ENCODE assay signal across 8 cellular contexts in genomic region chr15:76345880-76346665, GRCh38. TPM values are rescaled to one million over a fixed set of nuclear protein-coding genes. Genes with fewer than 3 reads are reported as not detected.
A peak's percentile ranks its signal among the peaks of the same experiment; 100 is the strongest.
DNase-seq lines count a peak whose midpoint lies in the region; ATAC-seq and TF ChIP-seq lines count a peak whose summit lies in the region.

No MANE protein-coding gene starts in this region.

- no CpG with 5 or more reads among the region's 65 CpGs for WGBS in H9 (ENCODE audit: extremely low coverage, insufficient read length, low lambda C conversion rate)
- WGBS in tibial nerve, 2 donors: 5 to 9% methylated on average over 42 to 56 of the region's 65 CpGs

- H3K4me3 ChIP-seq in left lung (peak overlapping the region; percentile 31 to 32), tibial nerve (peak overlapping the region; percentile 6 to 41 (median 24))

- H3K4me2 ChIP-seq in H9 (ENCODE audit: insufficient read depth, insufficient read length, low read length): peak overlapping the region; percentile 15

- H3K4me3 Mint-ChIP-seq in H9: peak overlapping the region; percentile 50 to 77
- H3K4me3 Mint-ChIP-seq in activated naive CD8-positive, alpha-beta T cell treated with anti-CD3 and anti-CD28 coated beads, Interleukin-2, amount 50 U/mL, for 24 hours: peak overlapping the region; percentile 24

- H2AK5ac ChIP-seq in H9 (ENCODE audit: insufficient read length, low read length): no peak overlapping the region

- H3K9ac ChIP-seq in H9 (ENCODE audit: extremely low read depth, insufficient read length, low read length): no peak overlapping the region

- TF ChIP-seq EP300 in tibial nerve (IDR thresholded peaks at IDR 0.05): no peak

- no peak overlapping the region for H2BK5ac ChIP-seq in H9 (ENCODE audit: insufficient read length, low read length)

- no peak overlapping the region for H2AFZ ChIP-seq in H9 (ENCODE audit: low read length)

- no peak overlapping the region for H3K23ac ChIP-seq in H9 (ENCODE audit: insufficient read length, low read depth, low read length)

- intact Hi-C loops in left lung (cut with DNase I): no loop called here

- peaks cover 97% of the 10 kb centered on the region for H3K27me3 Mint-ChIP-seq in H9 (ENCODE audit: low read depth)
- peaks cover 61% of the 10 kb centered on the region for H3K27me3 Mint-ChIP-seq in activated naive CD8-positive, alpha-beta T cell treated with anti-CD3 and anti-CD28 coated beads, Interleukin-2, amount 50 U/mL, for 24 hours

- H4K8ac ChIP-seq in H9 (replicated peaks; ENCODE audit: insufficient read length, low read depth, low read length): no peak overlapping the region

- no peaks in the 10 kb centered on the region for H3K79me2 ChIP-seq in H9 (ENCODE audit: insufficient read depth, low read length)

- H3K27ac Mint-ChIP-seq in H9: no peak overlapping the region
- H3K27ac Mint-ChIP-seq in activated naive CD8-positive, alpha-beta T cell treated with anti-CD3 and anti-CD28 coated beads, Interleukin-2, amount 50 U/mL, for 24 hours: no peak overlapping the region

- H3K27me3 ChIP-seq in H9 (ENCODE audit: insufficient read depth, low read length): peaks cover 54% of the 10 kb centered on the region
- H3K27me3 ChIP-seq in left lung: peaks cover 74 to 82% of the 10 kb centered on the region in 2 donors
- H3K27me3 ChIP-seq in tibial nerve: peaks cover 6 to 86% of the 10 kb centered on the region in 2 donors

- H2BK12ac ChIP-seq in H9 (ENCODE audit: insufficient read length, low read depth, low read length): no peak overlapping the region

- H3K36me3 ChIP-seq in left lung: no peaks in the 10 kb centered on the region
- peaks cover 0 to 22% (median 0%) of the 10 kb centered on the region in 3 donors for H3K36me3 ChIP-seq in tibial nerve

- DNase-seq in AG08396 (ENCODE audit: low spot score) (peak; percentile 16), H9 (peak; percentile 82), left lung (peak in 1 of 2 donors; percentile 79), tibial nerve (ENCODE audit: low spot score in 2 of 2) (no peak), glomerular visceral epithelial cell (ENCODE audit: extremely low spot score) (no peak)
- DNase-seq in activated naive CD8-positive, alpha-beta T cell treated with anti-CD3 and anti-CD28 coated beads, Interleukin-2, amount 50 U/mL, for 24 hours: peak; percentile 16

- no peak overlapping the region for H3K56ac ChIP-seq in H9 (ENCODE audit: insufficient read length, low read depth, low read length)

- H3K9me3 ChIP-seq in H9 (ENCODE audit: control insufficient read depth, low read depth, low read length): no peaks in the 10 kb centered on the region
- H3K9me3 ChIP-seq in left lung: no peaks in the 10 kb centered on the region
- no peaks in the 10 kb centered on the region for H3K9me3 ChIP-seq in tibial nerve

- TF ChIP-seq CTCF in H9 (conservative IDR thresholded peaks at IDR 0.05) (no peak), left lung (IDR thresholded peaks at IDR 0.05) (no peak), tibial nerve (IDR thresholded peaks at IDR 0.05) (no peak)

- H2BK15ac ChIP-seq in H9 (ENCODE audit: low read depth, low read length): no peak overlapping the region

- H3K79me1 ChIP-seq in H9 (ENCODE audit: insufficient read depth, low read depth, low read length, poor library complexity, severe bottlenecking): no peaks in the 10 kb centered on the region

- no peak overlapping the region for H3K4ac ChIP-seq in H9 (ENCODE audit: low read depth, low read length)

- H3K14ac ChIP-seq in H9 (ENCODE audit: insufficient read depth, low read length): no peak overlapping the region

- peaks cover 3 to 6% of the 10 kb centered on the region in 2 experiments; a peak in 3 of 5 replicates for H3K9me3 Mint-ChIP-seq in H9
- no peaks in the 10 kb centered on the region for H3K9me3 Mint-ChIP-seq in activated naive CD8-positive, alpha-beta T cell treated with anti-CD3 and anti-CD28 coated beads, Interleukin-2, amount 50 U/mL, for 24 hours

- H2BK120ac ChIP-seq in H9 (ENCODE audit: low read depth, low read length, poor library complexity, severe bottlenecking): no peak overlapping the region

- peaks cover 13% of the 10 kb centered on the region for H3K23me2 ChIP-seq in H9 (ENCODE audit: insufficient read length, low read depth, low read length, poor library complexity, severe bottlenecking)

- TF ChIP-seq POLR2A in tibial nerve (IDR thresholded peaks at IDR 0.05) (no peak), GM18505 (IDR thresholded peaks at IDR 0.05; ENCODE audit: borderline replicate concordance, extremely low read depth, insufficient read depth, insufficient read length) (no peak)

- H3T11ph ChIP-seq in H9 (ENCODE audit: low read length): no peak overlapping the region

- H2BK20ac ChIP-seq in H9 (ENCODE audit: low read depth, low read length, poor library complexity, severe bottlenecking): no peak overlapping the region

- H3K27ac ChIP-seq in H9 (ENCODE audit: insufficient read length, low read depth, low read length) (no peak overlapping the region), left lung (no peak overlapping the region), tibial nerve (peak overlapping the region in 1 of 4 donors; percentile 38)

- 0 out of 7 replicates have a peak, but pooled peaks cover 0 to 2% (median 0%) of the 10 kb centered on the region in 3 experiments for H3K36me3 Mint-ChIP-seq in H9 (ENCODE audit: insufficient read depth in 1 of 3, low read depth in 3 of 3)
- H3K36me3 Mint-ChIP-seq in activated naive CD8-positive, alpha-beta T cell treated with anti-CD3 and anti-CD28 coated beads, Interleukin-2, amount 50 U/mL, for 24 hours (ENCODE audit: low read depth): peaks cover 13% of the 10 kb centered on the region

- no peak overlapping the region for H3K18ac ChIP-seq in H9 (ENCODE audit: insufficient read length, low read depth, low read length)

- no peaks in the 10 kb centered on the region for H4K20me1 ChIP-seq in H9 (ENCODE audit: control insufficient read depth, insufficient read depth, insufficient read length)

- no peak overlapping the region for H4K5ac ChIP-seq in H9 (ENCODE audit: insufficient read length, low read depth, low read length)

- H3K4me1 Mint-ChIP-seq in H9: peaks cover 15 to 26% of the 10 kb centered on the region in 2 experiments
- peaks cover 28% of the 10 kb centered on the region for H3K4me1 Mint-ChIP-seq in activated naive CD8-positive, alpha-beta T cell treated with anti-CD3 and anti-CD28 coated beads, Interleukin-2, amount 50 U/mL, for 24 hours

- peak; percentile 44 for ATAC-seq in activated naive CD8-positive, alpha-beta T cell treated with anti-CD3 and anti-CD28 coated beads, Interleukin-2, amount 50 U/mL, for 24 hours
- peak; percentile 56 for ATAC-seq in left lung
- ATAC-seq in GM21526 (IDR thresholded peaks at IDR 0.05; ENCODE audit: low FRiP score, unreplicated experiment): no peak
- ATAC-seq in GM18505 (IDR thresholded peaks at IDR 0.05; ENCODE audit: unreplicated experiment): no peak

- no peaks in the 10 kb centered on the region for H3K4me1 ChIP-seq in H9 (ENCODE audit: insufficient read depth, low read length)
- peaks cover 17 to 46% of the 10 kb centered on the region in 2 donors for H3K4me1 ChIP-seq in left lung
- H3K4me1 ChIP-seq in tibial nerve: peaks cover 0 to 45% (median 34%) of the 10 kb centered on the region in 4 donors

- no peak overlapping the region for H4K91ac ChIP-seq in H9 (ENCODE audit: insufficient read length, low read depth, low read length)

RNA-seq across cellular contexts. Expression of gene ISL2, which starts 9.5 kb away (rescaled TPM):
- total RNA-seq in H9 (2021) (0.15 and 0.33 TPM in 2 replicates), left lung (under 1 TPM; 0.17 to 0.39 TPM), tibial nerve (not detected)

RNA-seq across cellular contexts. Expression of gene ETFA, which starts 34.8 kb away (rescaled TPM):
- total RNA-seq in H9 (2021) (94.2 and 109 TPM in 2 replicates), left lung (100 to 1,000 TPM; 102 to 110 TPM), tibial nerve (10 to 100 TPM; 59.2 to 96.9 (median 75.5) TPM)

Comparison
In these comparisons a context has a peak if more than half of its experiments do, and no peak if none do; other contexts are left out.
1. DNase-seq: peak in AG08396 (single experiment), H9 (single experiment) and activated naive CD8-positive, alpha-beta T cell treated with anti-CD3 and anti-CD28 coated beads, Interleukin-2, amount 50 U/mL, for 24 hours (single experiment); none in tibial nerve (0 of 2) and glomerular visceral epithelial cell (single experiment).
2. ATAC-seq: peak in activated naive CD8-positive, alpha-beta T cell treated with anti-CD3 and anti-CD28 coated beads, Interleukin-2, amount 50 U/mL, for 24 hours (single experiment) and left lung (single experiment); none in GM21526 (single experiment) and GM18505 (single experiment).